ENCODE assay signal across 17 cellular contexts in genomic region chrX:154602226-154602625, GRCh38. TPM values are rescaled to one million over a fixed set of nuclear protein-coding genes. Genes with fewer than 3 reads are reported as not detected.
DNase-seq lines count a peak whose midpoint lies in the region; ATAC-seq and TF ChIP-seq lines count a peak whose summit lies in the region.
"Had no signal": no experiment of that assay in that cellular context is flagged by ENCODE, and none has a peak within 500 bp of the region (broad histone marks: within the 10 kb centered on the region; RNA-seq: fewer than 3 reads in every experiment).

No MANE protein-coding gene starts in this region.

- CTCF ChIA-PET in RWPE1 (lab: Yijun Ruan, JAX) = interaction anchor here (0.5 kb wide), 1 partner anchor 1644 kb away, joined by 3 read pairs; no protein-coding TSS in a partner anchor

- POLR2A ChIA-PET in RWPE1 (lab: Yijun Ruan, JAX; ENCODE audit: low non-redundant PET) = no interaction called here

- ATAC-seq in Right ventricle myocardium inferior = no peak
- no peak for ATAC-seq in left lobe of liver

- H3K27ac ChIP-seq in RWPE1 = peak overlapping the region; percentile 98
- H3K27ac ChIP-seq: 22Rv1, HL-60 had no signal

- intact Hi-C loops in cardiac septum (cut with DNase I) (no loop called here), Right ventricle myocardium inferior (cut with DNase I) (no loop called here)

- in situ Hi-C loops in ACHN (cut with HindIII; ENCODE audit: low pct_ligation_motif_present, low pct_unique_long_range_greater_than_20kb, low sequenced_read_pairs) = no loop called here

- DNase-seq in cardiac septum (ENCODE audit: low spot score) (peak; percentile 65), Right ventricle myocardium inferior (ENCODE audit: missing footprints) (no peak), RWPE1 (ENCODE audit: low spot score) (no peak), left lobe of liver (ENCODE audit: low spot score) (peak; percentile 6), NCI-H1092 treated with DMSO at 0.1 percent for 48 hours (lab: John Stamatoyannopoulos, UW) (no peak), T-helper 2 cell (no peak), ACHN (no peak), HuH-7 (ENCODE audit: low spot score) (no peak)
- DNase-seq: CD4-positive, CD25-positive, alpha-beta regulatory T cell; DMS53; GF-D8; HCEC 1CT; IMR-90 had no signal

- TF ChIP-seq CTCF in RWPE1 (conservative IDR thresholded peaks at IDR 0.05; ENCODE audit: low read depth) = no peak

RNA-seq across cellular contexts. Expression of gene CTAG1B, which starts 16.9 kb away (rescaled TPM):
- total RNA-seq in cardiac septum (not detected), Right ventricle myocardium inferior (not detected), left lobe of liver (not detected)
- total RNA-seq: A673; CD4-positive, CD25-positive, alpha-beta regulatory T cell; H1; IMR-90 had no signal

RNA-seq across cellular contexts. Expression of gene CTAG1A, which starts 17.3 kb away (rescaled TPM):
- total RNA-seq in cardiac septum (not detected), Right ventricle myocardium inferior (not detected), left lobe of liver (not detected)
- total RNA-seq: A673; CD4-positive, CD25-positive, alpha-beta regulatory T cell; H1; IMR-90 had no signal

RNA-seq across cellular contexts. Expression of gene CTAG2, which starts 51.2 kb away (rescaled TPM):
- total RNA-seq in cardiac septum (not detected), Right ventricle myocardium inferior (not detected), left lobe of liver (not detected)
- total RNA-seq: A673; CD4-positive, CD25-positive, alpha-beta regulatory T cell; H1 had no signal

RNA-seq across cellular contexts. Expression of gene IKBKG, which starts 54.8 kb away (rescaled TPM):
- total RNA-seq in cardiac septum (18.9 TPM), Right ventricle myocardium inferior (15.5 TPM), left lobe of liver (69.0 TPM)

RNA-seq across cellular contexts. Expression of gene G6PD, which starts 55.6 kb away (rescaled TPM):
- total RNA-seq in cardiac septum (14.6 TPM), Right ventricle myocardium inferior (15.0 TPM), left lobe of liver (5.6 TPM)

Comparison
In these comparisons a context has a peak if more than half of its experiments do, and no peak if none do; other contexts are left out.
1. DNase-seq: peak in cardiac septum (single experiment) and left lobe of liver (single experiment); none in Right ventricle myocardium inferior (single experiment), RWPE1 (single experiment), NCI-H1092 treated with DMSO at 0.1 percent for 48 hours (single experiment), T-helper 2 cell (0 of 5), ACHN (single experiment) and HuH-7 (single experiment).